In genomic region chr4:76377922-76378321, GRCh38 we compare ENCODE assay signal across 9 cellular contexts. TPM values are rescaled to one million over a fixed set of nuclear protein-coding genes. Genes with fewer than 3 reads are reported as not detected.
DNase-seq lines count a peak whose midpoint lies in the region; ATAC-seq, FAIRE-seq and TF ChIP-seq lines count a peak whose summit lies in the region.
"Had no signal": no experiment of that assay in that cellular context is flagged by ENCODE, and none has a peak within 500 bp of the region (broad histone marks: within the 10 kb centered on the region; RNA-seq: fewer than 3 reads in every experiment).

No MANE protein-coding gene starts in this region.

- no peak overlapping the region for H3K27ac ChIP-seq in keratinocyte (ENCODE audit: control insufficient read depth, insufficient read depth, low read length)

- H3K36me3 ChIP-seq in keratinocyte (ENCODE audit: control insufficient read depth in 2 of 2, extremely low read depth in 1 of 2, insufficient read depth in 2 of 2, low read length in 2 of 2): no peaks in the 10 kb centered on the region

- H3K79me2 ChIP-seq in keratinocyte (ENCODE audit: control insufficient read depth, insufficient read depth, low read length): no peaks in the 10 kb centered on the region

- H3K9me1 ChIP-seq in keratinocyte (ENCODE audit: control insufficient read depth, extremely low read depth, insufficient read depth, low read length): no peaks in the 10 kb centered on the region

- TF ChIP-seq CTCF in keratinocyte (optimal IDR thresholded peaks at IDR 0.05 in 1 of 3, IDR thresholded peaks at IDR 0.05 in 1 of 3, conservative IDR thresholded peaks at IDR 0.05 in 1 of 3; ENCODE audit: extremely low read depth in 1 of 3, insufficient read depth in 2 of 3, low read length in 3 of 3): peak; percentile 47 to 73 (median 64)

- H3K9ac ChIP-seq in keratinocyte (ENCODE audit: control insufficient read depth, extremely low read depth, insufficient read depth, low read length): no peak overlapping the region

- no peaks in the 10 kb centered on the region for H3K27me3 ChIP-seq in keratinocyte (ENCODE audit: control insufficient read depth, extremely low read depth, insufficient read depth, low read length)

- H4K20me1 ChIP-seq in keratinocyte (ENCODE audit: control insufficient read depth, extremely low read depth, insufficient read depth, low read length): no peaks in the 10 kb centered on the region

- dilution Hi-C loops in keratinocyte (cut with MboI; ENCODE audit: extremely low pct_ligation_motif_present, low sequenced_read_pairs): no loop called here

- ATAC-seq in GM19463 (IDR thresholded peaks at IDR 0.05; ENCODE audit: unreplicated experiment): no peak

- FAIRE-seq in keratinocyte (lab: Jason Lieb, UNC): no peak
- FAIRE-seq: A204.1 had no signal

- no peak overlapping the region for H3K4me2 ChIP-seq in keratinocyte (ENCODE audit: control insufficient read depth, extremely low read depth, insufficient read depth, low read depth, low read length)

- no peak overlapping the region for H3K4me3 ChIP-seq in keratinocyte (ENCODE audit: control insufficient read depth in 2 of 3, extremely low read depth in 1 of 3, insufficient read depth in 2 of 3, low read depth in 1 of 3, low read length in 3 of 3)

- H2AFZ ChIP-seq in keratinocyte (ENCODE audit: control insufficient read depth, low read length): no peak overlapping the region

- H3K4me1 ChIP-seq in keratinocyte (ENCODE audit: control insufficient read depth, extremely low read depth, insufficient read depth, low read length): peaks cover 3% of the 10 kb centered on the region

- DNase-seq in DMS 273 (lab: John Stamatoyannopoulos, UW; ENCODE audit: unreplicated experiment): peak; percentile 24
- no peak for DNase-seq in DMS 273 treated with DMSO at 0.1 percent for 48 hours (lab: John Stamatoyannopoulos, UW)
- DNase-seq in M059J (ENCODE audit: low read depth): peak; percentile 22
- peak; percentile 43 to 54 for DNase-seq in activated T-cell treated with anti-CD3 and anti-CD28 coated beads, Interleukin-2, amount 50 U/mL, for 48 hours
- DNase-seq in keratinocyte (ENCODE audit: low read depth, low spot score): no peak
- peak; percentile 8 to 9 for DNase-seq in stimulated activated CD8-positive, alpha-beta memory T cell treated with anti-CD3 and anti-CD28 coated beads, Interleukin-7, amount 100 ng/mL, for 1 hour (ENCODE audit: low read depth in 2 of 2)
- no peak for DNase-seq in GM19238 (ENCODE audit: insufficient read length, low spot score)

- H3K9me3 ChIP-seq in keratinocyte (ENCODE audit: control insufficient read depth, low read depth, low read length): no peaks in the 10 kb centered on the region

RNA-seq across cellular contexts. Expression of gene CCDC158, which starts 43.0 kb away (rescaled TPM):
- not detected in 2 replicates for total RNA-seq in M059J (2014; rRNA removed; shearing (Covaris generic))
- 0.01 TPM in 1 of 3 replicates, not detected in the others for polyA plus RNA-seq in keratinocyte
- polyA plus RNA-seq in keratinocyte (2011; ENCODE audit: low read depth): not detected
- polyA plus RNA-seq in keratinocyte (2011; cell fraction: cytosol; rRNA removed): 0.02 TPM in 1 of 2 replicates, not detected in the other
- 0.03 TPM in 1 of 2 replicates, not detected in the other for polyA plus RNA-seq in keratinocyte (2011; cell fraction: nucleus; rRNA removed)
- polyA plus RNA-seq in keratinocyte (2012; ENCODE audit: low replicate concordance): not detected in 2 replicates
- polyA minus RNA-seq in keratinocyte: not detected in 3 replicates
- polyA minus RNA-seq in keratinocyte (2011; cell fraction: cytosol; rRNA and poly(A)+ RNA removed): not detected
- not detected in 2 replicates for polyA minus RNA-seq in keratinocyte (2011; cell fraction: nucleus; rRNA and poly(A)+ RNA removed)

RNA-seq across cellular contexts. Expression of gene SHROOM3, which starts 57.1 kb away (rescaled TPM):
- 12.9 and 15.7 TPM in 2 replicates for total RNA-seq in M059J (2014; rRNA removed; shearing (Covaris generic))
- 4.9 to 7.3 TPM (median 4.9 TPM) in 3 replicates for polyA plus RNA-seq in keratinocyte
- polyA plus RNA-seq in keratinocyte (2011; ENCODE audit: low read depth): 5.0 TPM
- 4.3 and 4.6 TPM in 2 replicates for polyA plus RNA-seq in keratinocyte (2011; cell fraction: cytosol; rRNA removed)
- 10.0 and 10.3 TPM in 2 replicates for polyA plus RNA-seq in keratinocyte (2011; cell fraction: nucleus; rRNA removed)
- polyA plus RNA-seq in keratinocyte (2012; ENCODE audit: low replicate concordance): 5.0 and 7.3 TPM in 2 replicates
- polyA minus RNA-seq in keratinocyte: 15.7 to 57.3 TPM (median 21.0 TPM) in 3 replicates
- 15.2 TPM for polyA minus RNA-seq in keratinocyte (2011; cell fraction: cytosol; rRNA and poly(A)+ RNA removed)
- polyA minus RNA-seq in keratinocyte (2011; cell fraction: nucleus; rRNA and poly(A)+ RNA removed): 26.1 and 27.8 TPM in 2 replicates

Comparison
In these comparisons a context has a peak if more than half of its experiments do, and no peak if none do; other contexts are left out.
1. DNase-seq: peak in DMS 273 (single experiment), M059J (single experiment), activated T-cell treated with anti-CD3 and anti-CD28 coated beads, Interleukin-2, amount 50 U/mL, for 48 hours (2 of 2) and stimulated activated CD8-positive, alpha-beta memory T cell treated with anti-CD3 and anti-CD28 coated beads, Interleukin-7, amount 100 ng/mL, for 1 hour (2 of 2); none in DMS 273 treated with DMSO at 0.1 percent for 48 hours (single experiment), keratinocyte (single experiment) and GM19238 (single experiment).